ENCODE assay signal across 36 cellular contexts in genomic region chr4:126097155-126097554, GRCh38.
"Had no signal": no experiment of that assay in that cellular context is flagged by ENCODE, and none has a peak within 500 bp of the region (broad histone marks: within the 10 kb centered on the region; RNA-seq: fewer than 3 reads in every experiment).

No MANE protein-coding gene starts in this region.

- H3K4me1 Mint-ChIP-seq: activated naive CD4-positive, alpha-beta T cell treated with anti-CD3 and anti-CD28 coated beads, Interleukin-2, amount 10 ng/mL, durations not matched to agents 7 days and 5 days; activated naive CD8-positive, alpha-beta T cell treated with anti-CD3 and anti-CD28 coated beads, Interleukin-2, amount 10 ng/mL, durations not matched to agents 7 days and 5 days; brain; endodermal cell; stimulated activated memory B cell treated with anti-CD40 and anti-IgM and Interleukin-4, amounts not matched to agents 10 μg/mL and 1 μg/mL and 100 μg/mL, for 72 hours; stimulated activated naive CD8-positive, alpha-beta T cell treated with anti-CD3 and anti-CD28 coated beads, Interleukin-15, amount 100 ng/mL, for 72 hours had no signal

- DNase-seq: activated CD4-positive, alpha-beta T cell treated with anti-CD3 and anti-CD28 coated beads for 4 hours; activated CD4-positive, alpha-beta T cell treated with anti-CD3 and anti-CD28 coated beads, Interleukin-2, amount 50 U/mL, for 4 hours; activated CD8-positive, alpha-beta memory T cell treated with anti-CD3 and anti-CD28 coated beads for 24 hours; activated effector memory CD4-positive, alpha-beta T cell treated with anti-CD3 and anti-CD28 coated beads, Interleukin-2, amount 50 U/mL, for 16 hours; activated naive CD4-positive, alpha-beta T cell treated with anti-CD3 and anti-CD28 coated beads, Interleukin-2, amount 10 ng/mL, durations not matched to agents 7 days and 5 days; activated naive CD8-positive, alpha-beta T cell treated with anti-CD3 and anti-CD28 coated beads, Interleukin-2, amount 10 ng/mL, durations not matched to agents 7 days and 5 days; activated T-cell treated with anti-CD3 and anti-CD28 coated beads, Interleukin-2, amount 50 U/mL, for 1 hour; endodermal cell; foreskin fibroblast; heart right ventricle; kidney glomerular epithelial cell; lower lobe of right lung; mesendoderm; mucosa of descending colon; nucleus accumbens; pancreas; retina; stimulated activated CD4-positive, alpha-beta T cell treated with anti-CD3 and anti-CD28 coated beads, Interleukin-1b, Interleukin-23, amount 100 ng/mL, for 48 hours; stimulated activated CD4-positive, alpha-beta T cell treated with anti-CD3 and anti-CD28 coated beads, Interleukin-4, amount 100 ng/mL, for 4 hours; stimulated activated CD8-positive, alpha-beta memory T cell treated with anti-CD3 and anti-CD28 coated beads, Interleukin-4, amount 100 ng/mL, for 48 hours; stimulated activated naive CD8-positive, alpha-beta T cell treated with anti-CD3 and anti-CD28 coated beads, Interleukin-15, amount 100 ng/mL, for 72 hours; substantia nigra had no signal

- ATAC-seq: esophagus mucosa; heart right ventricle; left lobe of liver; mucosa of descending colon; natural killer cell treated with Interleukin-12 subunit alpha and Interleukin-12 subunit beta and Interleukin-15 and Interleukin-18, amount 100 ng/mL, for 72 hours; pancreas; sciatic nerve; stimulated activated naive CD8-positive, alpha-beta T cell treated with anti-CD3 and anti-CD28 coated beads, Interleukin-15, amount 100 ng/mL, for 72 hours had no signal

- H3K27me3 ChIP-seq: ascending aorta, heart right ventricle, pancreas, vagina had no signal

- H3K27me3 Mint-ChIP-seq: activated naive CD4-positive, alpha-beta T cell treated with anti-CD3 and anti-CD28 coated beads, Interleukin-2, amount 10 ng/mL, durations not matched to agents 7 days and 5 days; activated naive CD8-positive, alpha-beta T cell treated with anti-CD3 and anti-CD28 coated beads, Interleukin-2, amount 10 ng/mL, durations not matched to agents 7 days and 5 days; brain; natural killer cell treated with Interleukin-12 subunit alpha and Interleukin-12 subunit beta and Interleukin-15 and Interleukin-18, amount 100 ng/mL, for 72 hours; stimulated activated memory B cell treated with anti-CD40 and anti-IgM and Interleukin-4, amounts not matched to agents 10 μg/mL and 1 μg/mL and 100 μg/mL, for 72 hours; stimulated activated naive CD8-positive, alpha-beta T cell treated with anti-CD3 and anti-CD28 coated beads, Interleukin-15, amount 100 ng/mL, for 72 hours; type B pancreatic cell had no signal

- H3K4me1 ChIP-seq: ascending aorta, heart right ventricle, lower lobe of right lung, pancreas, prostate gland, vagina had no signal

- H3K4me3 Mint-ChIP-seq: activated naive CD4-positive, alpha-beta T cell treated with anti-CD3 and anti-CD28 coated beads, Interleukin-2, amount 10 ng/mL, durations not matched to agents 7 days and 5 days; activated naive CD8-positive, alpha-beta T cell treated with anti-CD3 and anti-CD28 coated beads, Interleukin-2, amount 10 ng/mL, durations not matched to agents 7 days and 5 days; activated T-helper 1 cell treated with anti-CD3 and anti-CD28 coated beads, Interleukin-12 subunit alpha, Interleukin-12 subunit beta, Interleukin-2, Interleukin-4 antibody, amounts not matched to agents 30 ng/mL and 10 ng/mL and 1 ng/mL, durations not matched to agents 14 hours and 24 hours and 36 hours; brain; endodermal cell; natural killer cell treated with Interleukin-12 subunit alpha and Interleukin-12 subunit beta and Interleukin-15 and Interleukin-18, amount 100 ng/mL, for 72 hours; stimulated activated memory B cell treated with anti-CD40 and anti-IgM and Interleukin-4, amounts not matched to agents 10 μg/mL and 1 μg/mL and 100 μg/mL, for 72 hours; stimulated activated naive CD8-positive, alpha-beta T cell treated with anti-CD3 and anti-CD28 coated beads, Interleukin-15, amount 100 ng/mL, for 72 hours; type B pancreatic cell had no signal

- FAIRE-seq: pancreas, TTC549 had no signal

- H3K36me3 Mint-ChIP-seq: activated naive CD4-positive, alpha-beta T cell treated with anti-CD3 and anti-CD28 coated beads, Interleukin-2, amount 10 ng/mL, durations not matched to agents 7 days and 5 days; activated naive CD8-positive, alpha-beta T cell treated with anti-CD3 and anti-CD28 coated beads, Interleukin-2, amount 10 ng/mL, durations not matched to agents 7 days and 5 days; brain; natural killer cell treated with Interleukin-12 subunit alpha and Interleukin-12 subunit beta and Interleukin-15 and Interleukin-18, amount 100 ng/mL, for 72 hours; stimulated activated memory B cell treated with anti-CD40 and anti-IgM and Interleukin-4, amounts not matched to agents 10 μg/mL and 1 μg/mL and 100 μg/mL, for 72 hours; type B pancreatic cell had no signal

- H3K9me3 Mint-ChIP-seq: activated T-helper 1 cell treated with anti-CD3 and anti-CD28 coated beads, Interleukin-12 subunit alpha, Interleukin-12 subunit beta, Interleukin-2, Interleukin-4 antibody, amounts not matched to agents 30 ng/mL and 10 ng/mL and 1 ng/mL, durations not matched to agents 14 hours and 24 hours and 36 hours; endodermal cell; type B pancreatic cell had no signal

- H3K27ac ChIP-seq: ascending aorta, heart right ventricle, lower lobe of right lung, pancreas, prostate gland, skin epidermis, vagina, VCaP had no signal

- H3K9me3 ChIP-seq: ascending aorta, lower lobe of right lung, mucosa of descending colon, pancreas, prostate gland, vagina had no signal

- H3K36me3 ChIP-seq: ascending aorta, heart right ventricle, lower lobe of right lung, pancreas, prostate gland, vagina had no signal

- H3K27ac Mint-ChIP-seq: activated naive CD4-positive, alpha-beta T cell treated with anti-CD3 and anti-CD28 coated beads, Interleukin-2, amount 10 ng/mL, durations not matched to agents 7 days and 5 days; activated naive CD8-positive, alpha-beta T cell treated with anti-CD3 and anti-CD28 coated beads, Interleukin-2, amount 10 ng/mL, durations not matched to agents 7 days and 5 days; activated T-helper 1 cell treated with anti-CD3 and anti-CD28 coated beads, Interleukin-12 subunit alpha, Interleukin-12 subunit beta, Interleukin-2, Interleukin-4 antibody, amounts not matched to agents 30 ng/mL and 10 ng/mL and 1 ng/mL, durations not matched to agents 14 hours and 24 hours and 36 hours; brain; endodermal cell; natural killer cell treated with Interleukin-12 subunit alpha and Interleukin-12 subunit beta and Interleukin-15 and Interleukin-18, amount 100 ng/mL, for 72 hours; stimulated activated memory B cell treated with anti-CD40 and anti-IgM and Interleukin-4, amounts not matched to agents 10 μg/mL and 1 μg/mL and 100 μg/mL, for 72 hours; stimulated activated naive CD8-positive, alpha-beta T cell treated with anti-CD3 and anti-CD28 coated beads, Interleukin-15, amount 100 ng/mL, for 72 hours; type B pancreatic cell had no signal

- H3K4me3 ChIP-seq: ascending aorta, heart right ventricle, lower lobe of right lung, mucosa of descending colon, pancreas, prostate gland, skin epidermis, vagina had no signal
